8 cellular contexts compared by ENCODE assay signal in genomic region chr4:153153339-153153851, GRCh38. TPM values are rescaled to one million over a fixed set of nuclear protein-coding genes. Genes with fewer than 3 reads are reported as not detected.
DNase-seq lines count a peak whose midpoint lies in the region; ATAC-seq and TF ChIP-seq lines count a peak whose summit lies in the region.

No MANE protein-coding gene starts in this region.

- no peaks in the 10 kb centered on the region for H3K27me3 ChIP-seq in tibial artery

- no peaks in the 10 kb centered on the region for H3K36me3 Mint-ChIP-seq in CD14-positive monocyte

- H3K4me1 Mint-ChIP-seq in CD14-positive monocyte: peaks cover 37% of the 10 kb centered on the region

- H3K9me3 ChIP-seq in tibial artery: no peaks in the 10 kb centered on the region

- TF ChIP-seq CTCF in CD14-positive monocyte (IDR thresholded peaks at IDR 0.05) (peak; percentile 4), omental fat pad (IDR thresholded peaks at IDR 0.05) (no peak), tibial artery (IDR thresholded peaks at IDR 0.05) (no peak)

- peaks cover 0 to 1% (median 0%) of the 10 kb centered on the region in 7 donors for H3K9me3 Mint-ChIP-seq in CD14-positive monocyte

- peak overlapping the region; percentile 17 to 26 for H3K27ac ChIP-seq in tibial artery

- peaks cover 24 to 33% (median 29%) of the 10 kb centered on the region in 3 donors for H3K27me3 Mint-ChIP-seq in CD14-positive monocyte (ENCODE audit: low read depth in 3 of 3)

- no peaks in the 10 kb centered on the region for H3K36me3 ChIP-seq in tibial artery

- peak overlapping the region in 5 of 7 donors; percentile 50 to 85 (median 63) for H3K27ac Mint-ChIP-seq in CD14-positive monocyte

- peak overlapping the region; percentile 88 to 95 for H3K4me3 Mint-ChIP-seq in CD14-positive monocyte

- H3K4me3 ChIP-seq in tibial artery: peak overlapping the region; percentile 57 to 60

- H3K4me1 ChIP-seq in tibial artery: peaks cover 0 to 21% (median 13%) of the 10 kb centered on the region in 4 donors

- ATAC-seq in GM19351 (IDR thresholded peaks at IDR 0.05; ENCODE audit: unreplicated experiment) (peak; percentile 55), HG03469 (IDR thresholded peaks at IDR 0.05; ENCODE audit: unreplicated experiment) (peak; percentile 33), omental fat pad (ENCODE audit: low FRiP score) (peak; percentile 73)

- intact Hi-C loops in CD14-positive monocyte (cut with micrococcal nuclease) (loop anchor here in 1 of 2 donors (10.0 kb wide), 1 partner anchor 191 kb away; the partner anchor contains the start of gene MND1), tibial artery (cut with DNase I; ENCODE audit: low total_unique reads) (no loop called here)

- DNase-seq in CD14-positive monocyte (ENCODE audit: low spot score) (no peak), RKO (ENCODE audit: low spot score) (peak; percentile 79), glomerular visceral epithelial cell (ENCODE audit: extremely low spot score) (peak; percentile 57), omental fat pad (ENCODE audit: low spot score) (no peak), tibial artery (no peak)
- DNase-seq in activated gamma-delta T cell treated with anti-CD3 and anti-CD28 coated beads, Interleukin-2, amount 50 U/mL, for 16 hours (ENCODE audit: low read depth): peak; percentile 23

RNA-seq across cellular contexts. Expression of gene TRIM2, which starts 50.8 kb away (rescaled TPM):
- under 1 TPM; 0.50 to 0.96 TPM for polyA plus RNA-seq in CD14-positive monocyte
- 10 to 100 TPM; 14.8 to 45.4 (median 26.5) TPM for total RNA-seq in omental fat pad

Comparison
In these comparisons a context has a peak if more than half of its experiments do, and no peak if none do; other contexts are left out.
1. DNase-seq: peak in RKO (single experiment), activated gamma-delta T cell treated with anti-CD3 and anti-CD28 coated beads, Interleukin-2, amount 50 U/mL, for 16 hours (single experiment) and glomerular visceral epithelial cell (single experiment); none in CD14-positive monocyte (single experiment), omental fat pad (single experiment) and tibial artery (0 of 2).
2. Peak in every context shown above with its lines, with median percentiles within 50 percentile points of each other: ATAC-seq.